Comparison of ENCODE assay signal across 1 cellular context in genomic region chr1:12604114-12604874, GRCh38.
TF ChIP-seq lines count a peak whose summit lies in the region.

No MANE protein-coding gene starts in this region.

TF ChIP-seq in K562, 482 proteins besides CTCF, POLR2A, EP300 and RAD21 (continues in another document):
- TF ChIP-seq HMGN3 (IDR thresholded peaks at IDR 0.05; ENCODE audit: borderline replicate concordance, extremely low read depth, insufficient read length, low read depth, low read length) (peak; percentile 87), ZNF699 (CRISPR knock-in tag; IDR thresholded peaks at IDR 0.05; ENCODE audit: insufficient replicate concordance) (no peak), GABPB2 (CRISPR knock-in tag; conservative IDR thresholded peaks at IDR 0.05) (0 out of 2 replicates have a peak, but pooled peaks have one; percentile 42), E2F5 (CRISPR knock-in tag; IDR thresholded peaks at IDR 0.05) (0 out of 2 replicates have a peak, but pooled peaks have one; percentile 68), CREB3 (tag; conservative IDR thresholded peaks at IDR 0.05; ENCODE audit: low read depth) (no peak), ZNF780A (CRISPR knock-in tag; IDR thresholded peaks at IDR 0.05) (no peak), ZNF239 (CRISPR knock-in tag; IDR thresholded peaks at IDR 0.05) (peak; percentile 78), JUN (IDR thresholded peaks at IDR 0.05; ENCODE audit: borderline replicate concordance, low read depth, low read length) (peak; percentile 99), JUN (CRISPR knock-in tag; IDR thresholded peaks at IDR 0.05; ENCODE audit: borderline replicate concordance) (peak; percentile 96), PPARD (CRISPR knock-in tag; IDR thresholded peaks at IDR 0.05) (no peak), PBX2 (CRISPR knock-in tag; IDR thresholded peaks at IDR 0.05; ENCODE audit: low read depth) (peak; percentile 40; the same call in 1 of the 2 replicates), PBX2 (tag; conservative IDR thresholded peaks at IDR 0.05; ENCODE audit: low read depth) (peak; percentile 86), PTBP1 (IDR thresholded peaks at IDR 0.05; ENCODE audit: low read depth, low read length) (no peak), ARID3B (CRISPR knock-in tag; IDR thresholded peaks at IDR 0.05; ENCODE audit: borderline replicate concordance) (no peak), ZNF778 (CRISPR knock-in tag; IDR thresholded peaks at IDR 0.05) (no peak), TCFL5 (CRISPR knock-in tag; conservative IDR thresholded peaks at IDR 0.05) (no peak), SP1 (CRISPR knock-in tag; IDR thresholded peaks at IDR 0.05) (peak; percentile 64; the same call in 1 of the 2 replicates), SIRT6 (IDR thresholded peaks at IDR 0.05; ENCODE audit: low read depth, low read length) (no peak), BCOR (IDR thresholded peaks at IDR 0.05) (peak; percentile 86), RBFOX2 (IDR thresholded peaks at IDR 0.05; ENCODE audit: low read depth, low read length) (no peak), CC2D1A (IDR thresholded peaks at IDR 0.05) (peak; percentile 35), CTBP1 (IDR thresholded peaks at IDR 0.05; ENCODE audit: borderline replicate concordance) (peak; percentile 100), ZBTB12 (CRISPR knock-in tag; IDR thresholded peaks at IDR 0.05) (peak; percentile 48), ZBTB40 (IDR thresholded peaks at IDR 0.05) (0 out of 2 replicates have a peak, but pooled peaks have one; percentile 34), ZBTB40 (CRISPR knock-in tag; IDR thresholded peaks at IDR 0.05) (no peak), AFF1 (IDR thresholded peaks at IDR 0.05; ENCODE audit: low read depth in 1 of 2, partially characterized antibody in 2 of 2) (peak; percentile 53 to 84), JUND (IDR thresholded peaks at IDR 0.05; ENCODE audit: borderline replicate concordance, low read depth, low read length) (peak; percentile 99), JUND (tag; IDR thresholded peaks at IDR 0.05; ENCODE audit: borderline replicate concordance, low read depth, low read length) (peak; percentile 99; the same call in 2 of the 3 replicates), MCM5 (IDR thresholded peaks at IDR 0.05; ENCODE audit: low read depth) (no peak), MYNN (IDR thresholded peaks at IDR 0.05) (peak; percentile 93; the same call in 1 of the 2 replicates), MYNN (CRISPR knock-in tag; IDR thresholded peaks at IDR 0.05) (no peak), TEAD4 (IDR thresholded peaks at IDR 0.05; ENCODE audit: low read length) (peak; percentile 96), TEAD4 (CRISPR knock-in tag; IDR thresholded peaks at IDR 0.05; ENCODE audit: borderline replicate concordance) (no peak), CSDE1 (IDR thresholded peaks at IDR 0.05) (peak in 1 of 2 experiments; percentile 26; a peak in 1 of 4 replicates), XRCC4 (IDR thresholded peaks at IDR 0.05; ENCODE audit: extremely low read depth, insufficient read depth, insufficient read length) (no peak), TRIM24 (IDR thresholded peaks at IDR 0.05) (peak; percentile 95), ELF4 (CRISPR knock-in tag; IDR thresholded peaks at IDR 0.05) (peak; percentile 74; the same call in 1 of the 2 replicates), ID3 (CRISPR knock-in tag; IDR thresholded peaks at IDR 0.05) (no peak), ID3 (tag; IDR thresholded peaks at IDR 0.05) (peak; percentile 64; the same call in 1 of the 2 replicates), MBD2 (IDR thresholded peaks at IDR 0.05; ENCODE audit: borderline replicate concordance, low read depth) (peak; percentile 81; the same call in 1 of the 2 replicates)
